8 cellular contexts compared by ENCODE assay signal in genomic region chr19:49676136-49676689, GRCh38. TPM values are rescaled to one million over a fixed set of nuclear protein-coding genes. Genes with fewer than 3 reads are reported as not detected.
DNase-seq lines count a peak whose midpoint lies in the region; ATAC-seq and TF ChIP-seq lines count a peak whose summit lies in the region.

No MANE protein-coding gene starts in this region.

- H3K4me2 ChIP-seq in DND-41 (ENCODE audit: insufficient read depth, low read length), result peak overlapping the region; percentile 71
- H3K4me2 ChIP-seq in MM.1S (ENCODE audit: low read depth, low read length), result peak overlapping the region; percentile 74

- no peaks in the 10 kb centered on the region for H3K9me3 Mint-ChIP-seq in stimulated activated naive B cell treated with anti-CD40 and anti-IgM and Interleukin-4, amounts not matched to agents 10 μg/mL and 1 μg/mL and 100 μg/mL, for 72 hours

- H3K36me3 ChIP-seq in DND-41 (ENCODE audit: insufficient read depth, low read length) (peaks cover 34% of the 10 kb centered on the region), MM.1S (replicated peaks; ENCODE audit: insufficient read depth, low read length) (no peaks in the 10 kb centered on the region), SJCRH30 (peaks cover 10% of the 10 kb centered on the region)

- no peaks in the 10 kb centered on the region for H3K27me3 Mint-ChIP-seq in stimulated activated naive B cell treated with anti-CD40 and anti-IgM and Interleukin-4, amounts not matched to agents 10 μg/mL and 1 μg/mL and 100 μg/mL, for 72 hours

- H3K27me3 ChIP-seq in DND-41 (ENCODE audit: insufficient read depth, low read length, poor library complexity) (no peaks in the 10 kb centered on the region), MM.1S (replicated peaks; ENCODE audit: insufficient read depth, low read length) (no peaks in the 10 kb centered on the region), SJCRH30 (no peaks in the 10 kb centered on the region)

- H4K20me1 ChIP-seq in DND-41 (ENCODE audit: insufficient read depth, low read length), result peaks cover 37% of the 10 kb centered on the region
- H4K20me1 ChIP-seq in MM.1S (ENCODE audit: insufficient read depth, low read length), result peaks cover 9% of the 10 kb centered on the region; the same call in 1 of the 2 replicates

- peak overlapping the region; percentile 6 to 58; a peak in 3 of 4 replicates for H3K4me3 ChIP-seq in DND-41 (ENCODE audit: low read depth in 1 of 2, low read length in 2 of 2)
- peak overlapping the region; percentile 65 for H3K4me3 ChIP-seq in MM.1S (ENCODE audit: low read length)
- H3K4me3 ChIP-seq in SJCRH30, result peak overlapping the region; percentile 94

- H3K4me1 ChIP-seq in DND-41 (ENCODE audit: insufficient read depth, low read length) (peaks cover 38% of the 10 kb centered on the region), MM.1S (ENCODE audit: low read length) (peaks cover 24% of the 10 kb centered on the region), SJCRH30 (peaks cover 18% of the 10 kb centered on the region)

- H3K9me3 ChIP-seq in DND-41 (ENCODE audit: insufficient read depth, low read length, severe bottlenecking), result no peaks in the 10 kb centered on the region
- no peaks in the 10 kb centered on the region for H3K9me3 ChIP-seq in MM.1S (replicated peaks; ENCODE audit: insufficient read depth, low read length)
- no peaks in the 10 kb centered on the region for H3K9me3 ChIP-seq in SJCRH30 (replicated peaks)

- peaks cover 58% of the 10 kb centered on the region for H3F3A ChIP-seq in MM.1S (ENCODE audit: insufficient read depth, low read length)

- no peak for DNase-seq in DND-41
- peak; percentile 87 for DNase-seq in MM.1S
- DNase-seq in SJCRH30, result peak in 1 of 2 experiments; percentile 84
- DNase-seq in dedifferentiated amniotic fluid mesenchymal stem cell (ENCODE audit: extremely low spot score), result peak; percentile 86
- no peak for DNase-seq in left lobe of liver (ENCODE audit: low spot score)
- no peak for DNase-seq in stimulated activated naive B cell treated with anti-CD40 and anti-IgM and Interleukin-4, amounts not matched to agents 10 μg/mL and 1 μg/mL and 100 μg/mL, for 72 hours
- DNase-seq in effector CD4-positive, alpha-beta T cell, result no peak

- H3K79me2 ChIP-seq in DND-41 (ENCODE audit: insufficient read depth, low read length) (peaks cover 40% of the 10 kb centered on the region), MM.1S (ENCODE audit: low read length) (peaks cover 43% of the 10 kb centered on the region)

- peak overlapping the region; percentile 87 to 90 for H3K4me3 Mint-ChIP-seq in stimulated activated naive B cell treated with anti-CD40 and anti-IgM and Interleukin-4, amounts not matched to agents 10 μg/mL and 1 μg/mL and 100 μg/mL, for 72 hours

- H2AFZ ChIP-seq in DND-41 (ENCODE audit: low read depth, low read length) (peak overlapping the region; percentile 86), MM.1S (ENCODE audit: low read length) (peak overlapping the region; percentile 53)

- peak overlapping the region; percentile 99 for H3K27ac Mint-ChIP-seq in stimulated activated naive B cell treated with anti-CD40 and anti-IgM and Interleukin-4, amounts not matched to agents 10 μg/mL and 1 μg/mL and 100 μg/mL, for 72 hours

- peaks cover 39 to 56% of the 10 kb centered on the region in 2 donors for H3K4me1 Mint-ChIP-seq in stimulated activated naive B cell treated with anti-CD40 and anti-IgM and Interleukin-4, amounts not matched to agents 10 μg/mL and 1 μg/mL and 100 μg/mL, for 72 hours

- H3K9ac ChIP-seq in DND-41 (ENCODE audit: low read depth, low read length) (peak overlapping the region; percentile 61), MM.1S (ENCODE audit: low read length) (peak overlapping the region; percentile 90)

- ATAC-seq in DND-41 (ENCODE audit: insufficient read depth, low read depth), result no peak
- ATAC-seq in GM21528 (IDR thresholded peaks at IDR 0.05; ENCODE audit: low FRiP score, unreplicated experiment), result peak; percentile 25
- peak; percentile 55 for ATAC-seq in left lobe of liver
- peak; percentile 11 to 19 for ATAC-seq in stimulated activated naive B cell treated with anti-CD40 and anti-IgM and Interleukin-4, amounts not matched to agents 10 μg/mL and 1 μg/mL and 100 μg/mL, for 72 hours (replicated peaks)

- no peaks in the 10 kb centered on the region for H3K9me2 ChIP-seq in MM.1S (replicated peaks; ENCODE audit: insufficient read depth, low read length)

- peaks cover 14 to 34% of the 10 kb centered on the region in 2 donors for H3K36me3 Mint-ChIP-seq in stimulated activated naive B cell treated with anti-CD40 and anti-IgM and Interleukin-4, amounts not matched to agents 10 μg/mL and 1 μg/mL and 100 μg/mL, for 72 hours

- H3K27ac ChIP-seq in DND-41 (ENCODE audit: low read length) (peak overlapping the region; percentile 95), MM.1S (ENCODE audit: low read length) (peak overlapping the region; percentile 96), SJCRH30 (peak overlapping the region; percentile 98)

- TF ChIP-seq CTCF in DND-41 (IDR thresholded peaks at IDR 0.05; ENCODE audit: borderline replicate concordance, extremely low read depth, low read length, poor library complexity, severe bottlenecking), result no peak
- TF ChIP-seq CTCF in MM.1S (IDR thresholded peaks at IDR 0.05; ENCODE audit: low read length), result no peak

RNA-seq across cellular contexts. Expression of gene PRMT1, which starts 0.9 kb away (rescaled TPM):
- 385 and 390 TPM in 2 replicates for total RNA-seq in SJCRH30 (2014; rRNA removed; shearing (Covaris generic))
- total RNA-seq in left lobe of liver, result 28.7 TPM

RNA-seq across cellular contexts. Expression of gene BCL2L12, which starts 10.5 kb away (rescaled TPM):
- total RNA-seq in SJCRH30 (2014; rRNA removed; shearing (Covaris generic)), result 45.2 and 61.7 TPM in 2 replicates
- 13.7 TPM for total RNA-seq in left lobe of liver

RNA-seq across cellular contexts. Expression of gene IRF3, which starts 10.6 kb away (rescaled TPM):
- 35.1 and 38.6 TPM in 2 replicates for total RNA-seq in SJCRH30 (2014; rRNA removed; shearing (Covaris generic))
- 50.1 TPM for total RNA-seq in left lobe of liver

RNA-seq across cellular contexts. Expression of gene ADM5, which starts 13.2 kb away (rescaled TPM):
- total RNA-seq in SJCRH30 (2014; rRNA removed; shearing (Covaris generic)), result 5.5 and 7.7 TPM in 2 replicates
- 0.86 TPM for total RNA-seq in left lobe of liver

RNA-seq across cellular contexts. Expression of gene CPT1C, which starts 14.7 kb away (rescaled TPM):
- 15.2 and 20.4 TPM in 2 replicates for total RNA-seq in SJCRH30 (2014; rRNA removed; shearing (Covaris generic))
- 0.91 TPM for total RNA-seq in left lobe of liver

Comparison
In these comparisons a context has a peak if more than half of its experiments do, and no peak if none do; other contexts are left out.
1. DNase-seq: peak in MM.1S (single experiment) and dedifferentiated amniotic fluid mesenchymal stem cell (single experiment); none in DND-41 (single experiment), left lobe of liver (single experiment), stimulated activated naive B cell treated with anti-CD40 and anti-IgM and Interleukin-4, amounts not matched to agents 10 μg/mL and 1 μg/mL and 100 μg/mL, for 72 hours (single experiment) and effector CD4-positive, alpha-beta T cell (single experiment).
2. H3K4me3 ChIP-seq: peak in every context shown above with its lines; median percentile 94 in SJCRH30; 65 in MM.1S; 32 in DND-41.
3. RNA of gene PRMT1, which starts 0.9 kb away (total RNA-seq): 385 to 390 TPM in SJCRH30; 28.7 TPM in left lobe of liver (single experiment); every median in the first group is over 10 times any median in the second.
4. Peak in every context shown above with its lines, with median percentiles within 50 percentile points of each other: H3K27ac ChIP-seq.